In genomic region chr15:101314301-101314700, GRCh38 we compare ENCODE assay signal across 17 cellular contexts.
"Had no signal": no experiment of that assay in that cellular context is flagged by ENCODE, and none has a peak within 500 bp of the region (broad histone marks: within the 10 kb centered on the region; RNA-seq: fewer than 3 reads in every experiment).

No MANE protein-coding gene starts in this region.

- H3K4me1 ChIP-seq: foreskin keratinocyte, tibial artery had no signal

- ATAC-seq: foreskin keratinocyte; left cardiac atrium; mucosa of descending colon; naive thymus-derived CD8-positive, alpha-beta T cell; stimulated activated effector memory CD8-positive, alpha-beta T cell treated with anti-CD3 and anti-CD28 coated beads, Interleukin-12 subunit alpha, Interleukin-12 subunit beta, amount 100 ng/mL, for 72 hours had no signal

- H3K4me3 ChIP-seq: cardiac muscle cell, coronary artery, mucosa of descending colon, smooth muscle cell, tibial artery had no signal

- H3K27ac ChIP-seq: cardiac muscle cell, coronary artery, foreskin keratinocyte, tibial artery had no signal

- H3K9me3 ChIP-seq: mucosa of descending colon, tibial artery had no signal

- H3K36me3 ChIP-seq: cardiac muscle cell, tibial artery had no signal

- H3K27me3 ChIP-seq: cardiac muscle cell, foreskin keratinocyte had no signal

- DNase-seq: effector CD4-positive, alpha-beta T cell; endodermal cell; erythroblast; foreskin keratinocyte; immature natural killer cell; kidney; left cardiac atrium; mammary epithelial cell; mucosa of descending colon; naive thymus-derived CD8-positive, alpha-beta T cell; stimulated activated CD4-positive, alpha-beta T cell treated with anti-CD3 and anti-CD28 coated beads, Interleukin-4, amount 100 ng/mL, for 1 hour; stimulated activated CD8-positive, alpha-beta memory T cell treated with anti-CD3 and anti-CD28 coated beads, Interleukin-4, amount 100 ng/mL, for 48 hours; tibial artery had no signal
